In the genomic region with DNA sequence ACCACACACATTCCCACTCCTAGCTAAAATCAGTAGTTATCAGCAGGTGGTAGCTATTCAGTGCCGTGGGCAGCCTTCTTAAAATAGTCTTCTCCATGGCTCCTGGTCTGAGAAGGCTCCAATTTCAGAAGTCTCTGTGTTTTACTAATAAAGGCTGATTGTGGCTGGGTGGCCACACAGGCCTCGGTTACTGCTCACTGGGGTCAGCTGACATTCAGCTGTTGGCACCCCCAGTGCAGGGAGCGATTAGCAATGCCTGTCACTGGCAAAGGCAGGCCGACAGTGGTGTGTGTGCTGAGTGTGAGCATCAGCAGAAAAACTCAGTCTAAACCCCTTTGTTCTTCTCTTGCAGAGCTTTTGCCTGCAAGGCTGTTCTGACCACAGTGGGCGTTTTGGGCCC, we compare ENCODE assay signal across 19 cellular contexts. TPM values are rescaled to one million over a fixed set of nuclear protein-coding genes. Genes with fewer than 3 reads are reported as not detected.
DNase-seq lines count a peak whose midpoint lies in the region; ATAC-seq and TF ChIP-seq lines count a peak whose summit lies in the region.
"Had no signal": no experiment of that assay in that cellular context is flagged by ENCODE, and none has a peak within 500 bp of the region (broad histone marks: within the 10 kb centered on the region; RNA-seq: fewer than 3 reads in every experiment).

No MANE protein-coding gene starts in this region.

- peak; percentile 6 for DNase-seq in AG20443 (ENCODE audit: low spot score)
- DNase-seq in SK-N-MC (ENCODE audit: low read depth, low spot score) = no peak
- no peak for DNase-seq in dorsolateral prefrontal cortex
- peak; percentile 93 for DNase-seq in myocyte (ENCODE audit: low read depth)
- no peak for DNase-seq in adrenal gland
- no peak for DNase-seq in T-helper 2 cell
- DNase-seq: CD8-positive, alpha-beta memory T cell; H9; IMR-90; NCI-H1436 treated with DMSO at 0.1 percent for 48 hours; NCI-H2081 treated with DMSO at 0.1 percent for 48 hours; NCI-H345; NCI-H69 had no signal

- 86 to 93% (median 90%) methylated on average over 5 of the region's 5 CpGs for WGBS in adrenal gland, 4 donors

- TF ChIP-seq CTCF in dorsolateral prefrontal cortex (IDR thresholded peaks at IDR 0.05 in 54 of 56, conservative IDR thresholded peaks at IDR 0.05 in 2 of 56; ENCODE audit: low read depth in 1 of 56, partially characterized antibody in 56 of 56) (no peak), adrenal gland (IDR thresholded peaks at IDR 0.05) (no peak)

- peak overlapping the region; percentile 54; the same call in 1 of the 2 replicates for H3K27ac ChIP-seq in SK-N-MC
- peak overlapping the region in 46 of 59 donors; percentile 4 to 83 (median 62) for H3K27ac ChIP-seq in dorsolateral prefrontal cortex
- no peak overlapping the region for H3K27ac ChIP-seq in adrenal gland
- H3K27ac ChIP-seq: 22Rv1, BLaER1 had no signal

- H3K9ac ChIP-seq in SK-N-MC (ENCODE audit: insufficient read length) = no peak overlapping the region
- H3K9ac ChIP-seq: BLaER1 had no signal

- H3K4me1 ChIP-seq in adrenal gland (replicated peaks in 1 of 2) = no peaks in the 10 kb centered on the region
- H3K4me1 ChIP-seq: BLaER1 had no signal

- H3K9me3 ChIP-seq in SK-N-MC (ENCODE audit: low read depth, low read length) = no peaks in the 10 kb centered on the region
- H3K9me3 ChIP-seq in adrenal gland (replicated peaks in 1 of 3) = no peaks in the 10 kb centered on the region
- H3K9me3 ChIP-seq: BLaER1 had no signal

- peaks cover 6% of the 10 kb centered on the region; the same call in 1 of the 2 replicates for H3K36me3 ChIP-seq in SK-N-MC (ENCODE audit: insufficient read depth, low read length)
- H3K36me3 ChIP-seq in adrenal gland (replicated peaks in 1 of 2) = peaks cover 0 to 42% of the 10 kb centered on the region in 2 donors

- H3K4me3 ChIP-seq in SK-N-MC (no peak overlapping the region), dorsolateral prefrontal cortex (no peak overlapping the region), adrenal gland (no peak overlapping the region)
- H3K4me3 ChIP-seq: BLaER1 had no signal

- no peak for ATAC-seq in HG02623 (IDR thresholded peaks at IDR 0.05; ENCODE audit: unreplicated experiment)
- no peak for ATAC-seq in HG02798 (IDR thresholded peaks at IDR 0.05; ENCODE audit: poor library complexity, unreplicated experiment)
- ATAC-seq: SK-N-SH treated with all-trans-retinoic acid at 6 μM for 48 hours had no signal

- H3K27me3 ChIP-seq in dorsolateral prefrontal cortex = no peaks in the 10 kb centered on the region
- no peaks in the 10 kb centered on the region for H3K27me3 ChIP-seq in adrenal gland
- H3K27me3 ChIP-seq: BLaER1 had no signal

- intact Hi-C loops in dorsolateral prefrontal cortex (cut with DNase I) = no loop called here
- intact Hi-C loops in adrenal gland (cut with DNase I) = no loop called here

- no peak for TF ChIP-seq POLR2A in adrenal gland (IDR thresholded peaks at IDR 0.05)

RNA-seq across cellular contexts. Expression of gene DBNDD1, which starts 16.6 kb away (rescaled TPM):
- total RNA-seq in dorsolateral prefrontal cortex = 100 to 1,000 TPM in 1 of 120 experiments, 10 to 100 TPM in 119; 17.7 to 114 (median 61.1) TPM
- total RNA-seq in myocyte = 56.5 and 66.6 TPM in 2 replicates
- polyA plus RNA-seq in myocyte (2012) = 19.8 TPM
- total RNA-seq in adrenal gland = 10 to 100 TPM in 1 of 8 donors, 1 to 10 TPM in 7; 4.8 to 24.2 (median 8.0) TPM
- polyA plus RNA-seq in adrenal gland = 1 to 10 TPM; 3.3 to 6.7 (median 5.5) TPM

RNA-seq across cellular contexts. Expression of gene PRDM7, which starts 41.2 kb away (rescaled TPM):
- total RNA-seq in dorsolateral prefrontal cortex (not detected), myocyte (not detected in 2 replicates), adrenal gland (not detected)
- not detected for polyA plus RNA-seq in myocyte (2012)
- not detected for polyA plus RNA-seq in adrenal gland
- total RNA-seq: CD8-positive, alpha-beta memory T cell; H9; HT-29; IMR-90 had no signal
- polyA plus RNA-seq: CD8-positive, alpha-beta memory T cell; IMR-90 had no signal

Comparison
In these comparisons a context has a peak if more than half of its experiments do, and no peak if none do; other contexts are left out.
1. DNase-seq: peak in AG20443 (single experiment) and myocyte (single experiment); none in SK-N-MC (single experiment), dorsolateral prefrontal cortex (0 of 10), adrenal gland (0 of 7) and T-helper 2 cell (0 of 5).
2. H3K27ac ChIP-seq: peak in SK-N-MC (single experiment) and dorsolateral prefrontal cortex (46 of 59); none in adrenal gland (0 of 5).